12 cellular contexts compared by ENCODE assay signal in the genomic region with DNA sequence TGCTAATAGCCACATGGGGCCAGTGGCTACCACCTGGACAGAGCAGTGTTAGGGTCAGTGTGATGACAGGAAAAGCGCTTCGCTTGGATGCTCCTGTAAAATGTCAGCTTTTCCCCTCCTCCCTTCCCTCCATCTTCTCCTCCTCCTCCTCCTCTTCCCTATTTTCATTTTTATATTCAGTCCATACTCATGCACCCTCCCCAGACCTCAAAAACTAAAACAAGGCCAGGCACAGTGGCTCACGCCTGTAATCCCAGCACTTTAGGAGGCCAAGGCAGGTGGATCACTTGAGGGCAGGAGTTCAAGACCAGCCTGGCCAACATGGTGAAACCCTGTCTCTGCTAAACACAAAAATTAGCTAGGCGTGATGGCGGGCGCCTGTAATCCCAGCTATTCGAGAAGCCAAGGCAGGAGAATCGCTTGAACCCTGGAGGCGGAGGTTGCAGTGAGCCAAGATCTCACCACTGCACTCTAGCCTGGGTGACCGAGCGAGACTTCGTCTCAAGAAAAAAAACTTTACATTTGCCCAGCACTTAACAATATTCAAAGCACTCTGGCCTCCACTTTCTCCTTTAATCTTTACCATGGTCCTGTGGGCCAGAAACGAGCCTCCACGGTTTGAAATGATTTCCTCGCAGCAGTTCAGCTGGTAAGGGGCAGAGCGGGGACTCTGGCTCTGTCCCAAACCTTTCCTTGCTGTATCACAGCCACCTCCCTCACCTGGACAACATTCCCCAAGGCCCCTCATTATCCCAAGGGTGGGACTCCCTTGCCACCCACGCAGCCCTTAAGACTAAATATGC. TPM values are rescaled to one million over a fixed set of nuclear protein-coding genes. Genes with fewer than 3 reads are reported as not detected.
A peak's percentile ranks its signal among the peaks of the same experiment; 100 is the strongest.
DNase-seq lines count a peak whose midpoint lies in the region; FAIRE-seq and TF ChIP-seq lines count a peak whose summit lies in the region.
"Had no signal": no experiment of that assay in that cellular context is flagged by ENCODE, and none has a peak within 500 bp of the region (broad histone marks: within the 10 kb centered on the region; RNA-seq: fewer than 3 reads in every experiment).

No MANE protein-coding gene starts in this region.

- peak overlapping the region; percentile 19 for H2BK12ac ChIP-seq in trophoblast cell (ENCODE audit: low read length)

- no peak overlapping the region for H4K91ac ChIP-seq in trophoblast cell (ENCODE audit: low read depth, low read length)

- H3K79me1 ChIP-seq in trophoblast cell (ENCODE audit: low read length) = peaks cover 2% of the 10 kb centered on the region

- no peak overlapping the region for H3K4ac ChIP-seq in trophoblast cell (ENCODE audit: low read depth, low read length)

- H2AFZ ChIP-seq in trophoblast cell (ENCODE audit: insufficient read depth, low read length, poor library complexity) = no peak overlapping the region

- no peaks in the 10 kb centered on the region for H3K27me3 ChIP-seq in esophagus muscularis mucosa
- no peaks in the 10 kb centered on the region for H3K27me3 ChIP-seq in trophoblast cell (ENCODE audit: insufficient read depth, low read length)
- no peaks in the 10 kb centered on the region for H3K27me3 ChIP-seq in HAP-1 (ENCODE audit: low read depth)

- DNase-seq in LoVo (ENCODE audit: low spot score) (peak; percentile 22), esophagus muscularis mucosa (ENCODE audit: extremely low spot score) (no peak), trophoblast cell (no peak), NCI-H69 (lab: John Stamatoyannopoulos, UW) (no peak), HAP-1 (ENCODE audit: low spot score in 2 of 2) (no peak), anterior cingulate cortex (lab: John Stamatoyannopoulos, UW) (no peak), RCC 7860 (ENCODE audit: low spot score) (no peak)
- DNase-seq: activated CD4-positive, alpha-beta memory T cell treated with anti-CD3 and anti-CD28 coated beads for 36 hours; activated naive CD4-positive, alpha-beta T cell treated with anti-CD3 and anti-CD28 coated beads for 36 hours; DMS153 had no signal

- H3K36me3 ChIP-seq in esophagus muscularis mucosa (no peaks in the 10 kb centered on the region), trophoblast cell (ENCODE audit: control insufficient read depth in 1 of 2, insufficient read depth in 2 of 2, low read length in 2 of 2) (no peaks in the 10 kb centered on the region), HAP-1 (replicated peaks) (no peaks in the 10 kb centered on the region)

- no peak overlapping the region for H2BK120ac ChIP-seq in trophoblast cell (ENCODE audit: insufficient read depth, low read length, poor library complexity)

- H3K4me1 ChIP-seq in esophagus muscularis mucosa (peaks cover 17 to 56% (median 52%) of the 10 kb centered on the region in 4 donors), trophoblast cell (ENCODE audit: control insufficient read depth in 1 of 2, insufficient read depth in 2 of 2, low read length in 2 of 2) (peaks cover 19 to 31% of the 10 kb centered on the region in 2 experiments), HAP-1 (peaks cover 5% of the 10 kb centered on the region)

- H3K9ac ChIP-seq in trophoblast cell (ENCODE audit: low read length) = no peak overlapping the region

- in situ Hi-C loops in HAP-1 (cut with MboI; ENCODE audit: low sequenced_read_pairs) = no loop called here

- TF ChIP-seq EP300 in esophagus muscularis mucosa (IDR thresholded peaks at IDR 0.05) = no peak

- no peak for FAIRE-seq in RCC 7860 (lab: Jason Lieb, UNC)

- H3K4me2 ChIP-seq in trophoblast cell (ENCODE audit: low read length) = no peak overlapping the region

- H2BK5ac ChIP-seq in trophoblast cell (ENCODE audit: low read depth, low read length, poor library complexity) = no peak overlapping the region

- no peak overlapping the region for H4K8ac ChIP-seq in trophoblast cell (ENCODE audit: low read depth, low read length)

- peak overlapping the region; percentile 11 for H2AK5ac ChIP-seq in trophoblast cell (ENCODE audit: low read length)

- TF ChIP-seq POLR2A in esophagus muscularis mucosa (IDR thresholded peaks at IDR 0.05; ENCODE audit: low read depth) = no peak

- TF ChIP-seq CTCF in 22Rv1 (IDR thresholded peaks at IDR 0.05) (no peak), esophagus muscularis mucosa (IDR thresholded peaks at IDR 0.05) (no peak)

- no peak overlapping the region for H3K18ac ChIP-seq in trophoblast cell (ENCODE audit: low read length)

- WGBS in esophagus muscularis mucosa = 88% methylated on average over 17 of the region's 17 CpGs
- no CpG with 5 or more reads among the region's 17 CpGs for WGBS in trophoblast cell (ENCODE audit: extremely low coverage, insufficient coverage, insufficient read length)

- no peaks in the 10 kb centered on the region for H3K9me3 ChIP-seq in esophagus muscularis mucosa
- no peaks in the 10 kb centered on the region for H3K9me3 ChIP-seq in trophoblast cell (ENCODE audit: insufficient read depth, low read depth, low read length)
- H3K9me3 ChIP-seq in HAP-1 = no peaks in the 10 kb centered on the region

- H4K12ac ChIP-seq in trophoblast cell (ENCODE audit: low read depth, low read length) = no peak overlapping the region

- intact Hi-C loops in esophagus muscularis mucosa (cut with DNase I) = loop anchor here (5.0 kb wide), 1 partner anchor 124 kb away; a partner anchor contains a TSS

- no peak overlapping the region for H3K4me3 ChIP-seq in esophagus muscularis mucosa
- H3K4me3 ChIP-seq in trophoblast cell (ENCODE audit: low read depth, low read length) = no peak overlapping the region
- H3K4me3 ChIP-seq in HAP-1 = no peak overlapping the region
- H3K4me3 ChIP-seq: skin epidermis had no signal

- no peak overlapping the region for H3K14ac ChIP-seq in trophoblast cell (ENCODE audit: low read length)

- H3K79me2 ChIP-seq in trophoblast cell (ENCODE audit: control insufficient read depth, insufficient read depth, low read length, poor library complexity) = no peaks in the 10 kb centered on the region

- H3K27ac ChIP-seq in 22Rv1 (peak overlapping the region; percentile 70), esophagus muscularis mucosa (replicated peaks in 1 of 4) (peak overlapping the region; percentile 68 to 88 (median 81)), trophoblast cell (ENCODE audit: low read depth, low read length) (no peak overlapping the region)

- H3K23ac ChIP-seq in trophoblast cell (ENCODE audit: low read length) = no peak overlapping the region

RNA-seq across cellular contexts. Expression of a gene that starts 21.8 kb away (rescaled TPM):
- 10 to 100 TPM; 73.1 to 96.2 (median 87.4) TPM for total RNA-seq in esophagus muscularis mucosa
- polyA plus RNA-seq in trophoblast cell (2013) = 19.4 and 20.6 TPM in 2 replicates

RNA-seq across cellular contexts. Expression of a gene that starts 33.5 kb away (rescaled TPM):
- total RNA-seq in esophagus muscularis mucosa = 10 to 100 TPM; 28.8 to 65.6 (median 38.9) TPM
- polyA plus RNA-seq in trophoblast cell (2013) = 128 and 131 TPM in 2 replicates

RNA-seq across cellular contexts. Expression of a gene that starts 51.2 kb away (rescaled TPM):
- 1 to 10 TPM in 3 of 4 donors, under 1 TPM in 1; 0.50 to 2.9 (median 1.9) TPM for total RNA-seq in esophagus muscularis mucosa
- polyA plus RNA-seq in trophoblast cell (2013) = 0.04 and 0.07 TPM in 2 replicates
- total RNA-seq: activated CD4-positive, alpha-beta memory T cell treated with anti-CD3 and anti-CD28 coated beads for 36 hours; activated naive CD4-positive, alpha-beta T cell treated with anti-CD3 and anti-CD28 coated beads for 36 hours had no signal
